In the genomic region with DNA sequence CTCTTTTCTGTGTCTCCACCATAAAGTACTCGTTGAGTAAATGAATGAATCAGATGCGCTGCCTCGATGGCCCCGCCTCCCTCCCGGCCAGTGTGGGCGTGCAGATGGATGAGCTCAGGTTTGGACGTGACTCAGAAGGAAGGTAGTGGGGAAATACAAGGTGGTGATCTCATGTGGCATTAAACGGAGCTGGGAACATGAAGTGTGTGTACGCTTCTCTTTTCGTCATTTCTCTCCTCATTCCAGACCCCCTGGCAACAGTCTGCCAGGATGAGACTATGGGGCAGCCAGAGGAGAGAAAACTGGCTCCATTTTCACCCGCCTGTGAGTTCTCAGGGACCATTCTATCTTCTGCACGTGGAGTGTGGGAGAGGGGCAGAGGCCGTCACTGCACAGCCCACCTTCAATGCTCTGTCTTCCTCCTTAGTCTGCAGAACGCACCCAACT, we compare ENCODE assay signal across 8 cellular contexts.
DNase-seq lines count a peak whose midpoint lies in the region; ATAC-seq and TF ChIP-seq lines count a peak whose summit lies in the region.
"Had no signal": no experiment of that assay in that cellular context is flagged by ENCODE, and none has a peak within 500 bp of the region (broad histone marks: within the 10 kb centered on the region; RNA-seq: fewer than 3 reads in every experiment).

No MANE protein-coding gene starts in this region.

- H3K4me1 Mint-ChIP-seq in GM23338: peaks cover 65% of the 10 kb centered on the region

- H3K9me2 ChIP-seq in GM23338 (ENCODE audit: insufficient read depth): no peaks in the 10 kb centered on the region

- peak overlapping the region; percentile 46 for H3K9ac ChIP-seq in skeletal muscle satellite cell (ENCODE audit: low read depth, low read length)

- intact Hi-C loops in left ventricle myocardium inferior (cut with micrococcal nuclease): no loop called here

- H3K4me2 ChIP-seq in GM23338 (no peak overlapping the region), skeletal muscle satellite cell (ENCODE audit: low read length) (peak overlapping the region; percentile 68)

- no peaks in the 10 kb centered on the region for H3K9me3 ChIP-seq in skeletal muscle satellite cell (replicated peaks; ENCODE audit: low read length)
- H3K9me3 ChIP-seq in left ventricle myocardium inferior (replicated peaks): no peaks in the 10 kb centered on the region

- H3K36me3 Mint-ChIP-seq in GM23338 (ENCODE audit: low read depth): no peaks in the 10 kb centered on the region
- H3K36me3 Mint-ChIP-seq: activated naive CD8-positive, alpha-beta T cell treated with anti-CD3 and anti-CD28 coated beads, Interleukin-2, amount 10 ng/mL, durations not matched to agents 7 days and 5 days had no signal

- ATAC-seq in GM23338: peak; percentile 23

- H3K4me3 Mint-ChIP-seq in GM23338: no peak overlapping the region
- H3K4me3 Mint-ChIP-seq: activated naive CD8-positive, alpha-beta T cell treated with anti-CD3 and anti-CD28 coated beads, Interleukin-2, amount 10 ng/mL, durations not matched to agents 7 days and 5 days had no signal

- H2AFZ ChIP-seq in GM23338: no peak overlapping the region

- TF ChIP-seq CTCF in GM23338 (conservative IDR thresholded peaks at IDR 0.05; ENCODE audit: low read depth in 2 of 2) (no peak), epithelial cell of proximal tubule (conservative IDR thresholded peaks at IDR 0.05; ENCODE audit: low read depth, low read length) (no peak), left ventricle myocardium inferior (IDR thresholded peaks at IDR 0.05; ENCODE audit: borderline replicate concordance) (no peak)

- H3K4me1 ChIP-seq in GM23338 (ENCODE audit: insufficient read depth): peaks cover 37% of the 10 kb centered on the region
- H3K4me1 ChIP-seq in skeletal muscle satellite cell (ENCODE audit: control insufficient read depth, insufficient read depth, low read length): peaks cover 46% of the 10 kb centered on the region
- H3K4me1 ChIP-seq in left ventricle myocardium inferior: peaks cover 56% of the 10 kb centered on the region

- DNase-seq in GM23338 (ENCODE audit: low spot score) (no peak), NCI-H82 (lab: John Stamatoyannopoulos, UW) (peak; percentile 56), epithelial cell of proximal tubule (ENCODE audit: low read depth) (peak; percentile 84), SHP77 treated with DMSO at 0.1 percent for 48 hours (lab: John Stamatoyannopoulos, UW) (no peak), activated gamma-delta T cell treated with Interleukin-2 at 50 U/mL for 16 hours (no peak), left ventricle myocardium inferior (no peak)
- DNase-seq: activated naive CD8-positive, alpha-beta T cell treated with anti-CD3 and anti-CD28 coated beads, Interleukin-2, amount 10 ng/mL, durations not matched to agents 7 days and 5 days had no signal

- no peak overlapping the region for H3K27ac ChIP-seq in GM23338 (ENCODE audit: low read depth)
- H3K27ac ChIP-seq in left ventricle myocardium inferior (replicated peaks): no peak overlapping the region

- H4K20me1 ChIP-seq in GM23338 (replicated peaks; ENCODE audit: insufficient read depth): no peaks in the 10 kb centered on the region; the same call in 1 of the 2 replicates

- H3K36me3 ChIP-seq in GM23338 (ENCODE audit: insufficient read depth): no peaks in the 10 kb centered on the region
- H3K36me3 ChIP-seq in skeletal muscle satellite cell (ENCODE audit: insufficient read depth, low read length): no peaks in the 10 kb centered on the region
- H3K36me3 ChIP-seq in left ventricle myocardium inferior: no peaks in the 10 kb centered on the region

- H3K27me3 ChIP-seq in GM23338 (ENCODE audit: insufficient read depth) (no peaks in the 10 kb centered on the region), skeletal muscle satellite cell (ENCODE audit: control insufficient read depth, insufficient read depth, low read length) (no peaks in the 10 kb centered on the region), left ventricle myocardium inferior (ENCODE audit: low read depth) (no peaks in the 10 kb centered on the region)

- H3K4me3 ChIP-seq in GM23338 (no peak overlapping the region), epithelial cell of proximal tubule (ENCODE audit: low read depth, low read length) (peak overlapping the region; percentile 23), skeletal muscle satellite cell (ENCODE audit: low read length) (peak overlapping the region; percentile 4), left ventricle myocardium inferior (no peak overlapping the region)

- no peaks in the 10 kb centered on the region for H3K79me2 ChIP-seq in GM23338 (replicated peaks; ENCODE audit: insufficient read depth)

- 0 out of 2 replicates have a peak, but pooled peaks cover 4% of the 10 kb centered on the region for H3F3A ChIP-seq in GM23338 (replicated peaks; ENCODE audit: low read depth)

- H3K9me3 Mint-ChIP-seq in GM23338: no peaks in the 10 kb centered on the region
- H3K9me3 Mint-ChIP-seq: activated naive CD8-positive, alpha-beta T cell treated with anti-CD3 and anti-CD28 coated beads, Interleukin-2, amount 10 ng/mL, durations not matched to agents 7 days and 5 days had no signal

- peak overlapping the region; percentile 24; the same call in 1 of the 2 replicates for H3K27ac Mint-ChIP-seq in GM23338
- H3K27ac Mint-ChIP-seq: activated naive CD8-positive, alpha-beta T cell treated with anti-CD3 and anti-CD28 coated beads, Interleukin-2, amount 10 ng/mL, durations not matched to agents 7 days and 5 days had no signal

- peaks cover 11% of the 10 kb centered on the region for H3K27me3 Mint-ChIP-seq in GM23338 (ENCODE audit: insufficient read depth, low read depth, poor library complexity)
- H3K27me3 Mint-ChIP-seq: activated naive CD8-positive, alpha-beta T cell treated with anti-CD3 and anti-CD28 coated beads, Interleukin-2, amount 10 ng/mL, durations not matched to agents 7 days and 5 days had no signal

TF ChIP-seq in GM23338, 12 proteins besides CTCF, POLR2A, EP300 and RAD21:
- TF ChIP-seq EZH2phosphoT487 (IDR thresholded peaks at IDR 0.05; ENCODE audit: unreplicated experiment) (no peak), ZNF114 (CRISPR knock-in tag; IDR thresholded peaks at IDR 0.05) (no peak)

Comparison
In these comparisons a context has a peak if more than half of its experiments do, and no peak if none do; other contexts are left out.
1. DNase-seq: peak in NCI-H82 (single experiment) and epithelial cell of proximal tubule (single experiment); none in GM23338 (single experiment), SHP77 treated with DMSO at 0.1 percent for 48 hours (single experiment), activated gamma-delta T cell treated with Interleukin-2 at 50 U/mL for 16 hours (single experiment) and left ventricle myocardium inferior (single experiment).
2. H3K4me3 ChIP-seq: peak in epithelial cell of proximal tubule (single experiment) and skeletal muscle satellite cell (single experiment); none in GM23338 (single experiment) and left ventricle myocardium inferior (single experiment).